In genomic region chr5:177113566-177114424, GRCh38 we compare ENCODE assay signal across 8 cellular contexts. TPM values are rescaled to one million over a fixed set of nuclear protein-coding genes. Genes with fewer than 3 reads are reported as not detected.
DNase-seq lines count a peak whose midpoint lies in the region; ATAC-seq and TF ChIP-seq lines count a peak whose summit lies in the region.

No MANE protein-coding gene starts in this region.

- peak; percentile 49; the same call in 1 of the 2 replicates for TF ChIP-seq POLR2A in IMR-90 (IDR thresholded peaks at IDR 0.05; ENCODE audit: low read depth, low read length)

- no peak overlapping the region for H3K4ac ChIP-seq in IMR-90 (ENCODE audit: low read depth, low read length)
- no peak overlapping the region for H3K4ac ChIP-seq in neuronal stem cell (ENCODE audit: low read length)

- peak overlapping the region; percentile 76 for H2AFZ ChIP-seq in IMR-90 (replicated peaks; ENCODE audit: low read length, poor library complexity)
- H2AFZ ChIP-seq in neuronal stem cell (ENCODE audit: low read length) = peak overlapping the region; percentile 64

- H2BK12ac ChIP-seq in neuronal stem cell (ENCODE audit: low read length) = no peak overlapping the region

- no peak overlapping the region for H3K4me3 ChIP-seq in IMR-90 (ENCODE audit: insufficient read depth, low read depth, low read length)
- H3K4me3 ChIP-seq in neuronal stem cell (ENCODE audit: low read length in 2 of 2) = no peak overlapping the region
- H3K4me3 ChIP-seq in subcutaneous abdominal adipose tissue (ENCODE audit: low read depth in 1 of 5, low read length in 5 of 5) = peak overlapping the region in 3 of 5 donors; percentile 33 to 59 (median 58)

- TF ChIP-seq CTCF in GM12872 (IDR thresholded peaks at IDR 0.05; ENCODE audit: insufficient read depth, low read depth, low read length) (peak; percentile 100), IMR-90 (conservative IDR thresholded peaks at IDR 0.05; ENCODE audit: low read depth, low read length) (peak; percentile 98)

- H3K36me3 ChIP-seq in IMR-90 (ENCODE audit: control insufficient read depth, insufficient read depth, low read length) (no peaks in the 10 kb centered on the region), neuronal stem cell (replicated peaks in 1 of 2; ENCODE audit: control insufficient read depth in 2 of 2, insufficient read depth in 2 of 2, low read length in 2 of 2) (peaks cover 0 to 2% of the 10 kb centered on the region in 2 donors), subcutaneous abdominal adipose tissue (ENCODE audit: control insufficient read depth in 5 of 5, insufficient read depth in 5 of 5, low read length in 5 of 5) (no peaks in the 10 kb centered on the region)

- H3K14ac ChIP-seq in IMR-90 (replicated peaks; ENCODE audit: low read depth, low read length) (no peak overlapping the region), neuronal stem cell (ENCODE audit: low read length) (no peak overlapping the region)

- in situ Hi-C loops in IMR-90 (cut with MboI; ENCODE audit: low sequenced_read_pairs) = loop anchor here (5.0 kb wide), 1 partner anchor 41 kb away; no protein-coding TSS in a partner anchor

- H3K27ac ChIP-seq in IMR-90 (ENCODE audit: insufficient read depth, low read length) (no peak overlapping the region), neuronal stem cell (replicated peaks; ENCODE audit: low read length) (no peak overlapping the region), subcutaneous abdominal adipose tissue (ENCODE audit: low read depth, low read length) (no peak overlapping the region)

- H3K9me3 ChIP-seq in IMR-90 (ENCODE audit: control insufficient read depth, insufficient read depth, low read length) (no peaks in the 10 kb centered on the region), neuronal stem cell (replicated peaks in 1 of 2; ENCODE audit: control insufficient read depth in 2 of 2, insufficient read depth in 1 of 2, low read depth in 1 of 2, low read length in 2 of 2) (peaks cover 0 to 2% of the 10 kb centered on the region in 2 donors), subcutaneous abdominal adipose tissue (ENCODE audit: control insufficient read depth in 5 of 5, low read length in 5 of 5) (no peaks in the 10 kb centered on the region)

- peak; percentile 85 for ATAC-seq in IMR-90 (ENCODE audit: low read depth)
- ATAC-seq in GM21786 (IDR thresholded peaks at IDR 0.05; ENCODE audit: unreplicated experiment) = no peak

- H2BK15ac ChIP-seq in IMR-90 (ENCODE audit: low read depth, low read length) = no peak overlapping the region
- peak overlapping the region; percentile 54 for H2BK15ac ChIP-seq in neuronal stem cell (ENCODE audit: low read length)

- POLR2A ChIA-PET in IMR-90 (lab: Charles Lee; ENCODE audit: unreplicated experiment) = no interaction called here

- H4K91ac ChIP-seq in IMR-90 (ENCODE audit: insufficient read depth, low read depth, low read length) = no peak overlapping the region
- no peak overlapping the region for H4K91ac ChIP-seq in neuronal stem cell (ENCODE audit: low read depth, low read length, poor library complexity)

- H2AK9ac ChIP-seq in IMR-90 (replicated peaks; ENCODE audit: low read depth, low read length, poor library complexity) = peak overlapping the region; percentile 77

- DNase-seq in IMR-90 (peak; percentile 63), RPMI7951 (ENCODE audit: low read depth) (peak; percentile 59), fibroblast of peridontal ligament (ENCODE audit: extremely low read depth) (peak; percentile 80), neuronal stem cell (ENCODE audit: low spot score) (peak; percentile 78)
- peak; percentile 58 to 68 for DNase-seq in activated T-helper 1 cell treated with anti-CD3 and anti-CD28 coated beads, Interleukin-2, amount 50 U/mL, for 16 hours (ENCODE audit: low read depth in 1 of 2, low spot score in 1 of 2)

- 0% methylated on average over 4 of the region's 14 CpGs; no CpG with 5 or more reads in 1 of the 2 experiments for WGBS in IMR-90 (ENCODE audit: extremely low coverage in 2 of 2, insufficient read length in 1 of 2), 2 experiments
- no CpG with 5 or more reads among the region's 14 CpGs for WGBS in neuronal stem cell (ENCODE audit: extremely low coverage in 2 of 2, insufficient read length in 2 of 2, insufficient replicate concordance in 1 of 2), 2 donors

- no peak overlapping the region for H3K56ac ChIP-seq in IMR-90 (ENCODE audit: extremely low read depth, insufficient read depth, low read length)

- intact Hi-C loops in IMR-90 (cut with micrococcal nuclease) = loop anchor here (1.0 to 10.0 kb wide), 4 partner anchors 161 to 387 kb away; no protein-coding TSS in a partner anchor

- H3K4me1 ChIP-seq in IMR-90 (ENCODE audit: control insufficient read depth, insufficient read depth, low read length) (no peaks in the 10 kb centered on the region; the same call in 1 of the 2 replicates), neuronal stem cell (ENCODE audit: control insufficient read depth in 2 of 2, insufficient read depth in 1 of 2, low read depth in 1 of 2, low read length in 2 of 2) (peaks cover 0 to 5% of the 10 kb centered on the region in 2 donors), subcutaneous abdominal adipose tissue (ENCODE audit: control insufficient read depth in 5 of 5, insufficient read depth in 5 of 5, low read length in 5 of 5) (peaks cover 0 to 34% (median 21%) of the 10 kb centered on the region in 5 donors)

- H3K9me1 ChIP-seq in IMR-90 (ENCODE audit: insufficient read depth, low read length) = peaks cover 6% of the 10 kb centered on the region; the same call in 1 of the 2 replicates

- H2BK120ac ChIP-seq in IMR-90 (ENCODE audit: low read depth, low read length) (no peak overlapping the region), neuronal stem cell (ENCODE audit: low read depth, low read length) (no peak overlapping the region)

- H4K5ac ChIP-seq in IMR-90 (ENCODE audit: low read depth, low read length) = no peak overlapping the region

- H2BK20ac ChIP-seq in IMR-90 (ENCODE audit: low read depth, low read length) = no peak overlapping the region

- H3K9ac ChIP-seq in IMR-90 (ENCODE audit: low read depth, low read length) = no peak overlapping the region
- H3K9ac ChIP-seq in neuronal stem cell (ENCODE audit: low read depth, low read length, poor library complexity) = no peak overlapping the region
- H3K9ac ChIP-seq in subcutaneous abdominal adipose tissue (ENCODE audit: low read length in 5 of 5) = no peak overlapping the region

- TF ChIP-seq RAD21 in IMR-90 (IDR thresholded peaks at IDR 0.05; ENCODE audit: low read length) = peak; percentile 100

- no peak overlapping the region for H2BK5ac ChIP-seq in IMR-90 (ENCODE audit: low read depth, low read length, poor library complexity, severe bottlenecking)
- H2BK5ac ChIP-seq in neuronal stem cell (ENCODE audit: low read length) = no peak overlapping the region

- dilution Hi-C loops in IMR-90 (cut with HindIII; ENCODE audit: low sequenced_read_pairs, unreplicated experiment) = no loop called here

- H4K8ac ChIP-seq in IMR-90 (ENCODE audit: low read depth in 2 of 2, low read length in 2 of 2) = peak overlapping the region in 1 of 2 experiments; percentile 38; a peak in 1 of 4 replicates
- no peak overlapping the region for H4K8ac ChIP-seq in neuronal stem cell (ENCODE audit: low read depth, low read length)

- H4K20me1 ChIP-seq in IMR-90 (ENCODE audit: insufficient read depth, low read length) = no peaks in the 10 kb centered on the region

- no peak overlapping the region for H3K23ac ChIP-seq in IMR-90 (ENCODE audit: low read depth, low read length)
- H3K23ac ChIP-seq in neuronal stem cell (ENCODE audit: low read depth, low read length, poor library complexity) = no peak overlapping the region

- H3K4me2 ChIP-seq in IMR-90 (ENCODE audit: low read depth, low read length) (no peak overlapping the region), neuronal stem cell (ENCODE audit: insufficient read depth, low read length, poor library complexity, severe bottlenecking) (no peak overlapping the region)

- H2AK5ac ChIP-seq in IMR-90 (ENCODE audit: low read depth, low read length) (no peak overlapping the region), neuronal stem cell (ENCODE audit: low read depth, low read length) (no peak overlapping the region)

- no TSS peak for BruUV-seq in IMR-90 (replicated peaks; lab: Mats Ljungman, UMichigan)

- H3K27me3 ChIP-seq in IMR-90 (ENCODE audit: control insufficient read depth, insufficient read depth, low read length) (no peaks in the 10 kb centered on the region; the same call in 1 of the 2 replicates), neuronal stem cell (ENCODE audit: control insufficient read depth in 3 of 3, insufficient read depth in 3 of 3, low read depth in 1 of 3, low read length in 3 of 3) (peaks cover 0 to 3% (median 0%) of the 10 kb centered on the region in 3 experiments), subcutaneous abdominal adipose tissue (ENCODE audit: control insufficient read depth in 5 of 5, insufficient read depth in 4 of 5, low read length in 5 of 5) (no peaks in the 10 kb centered on the region)

- H3K79me1 ChIP-seq in IMR-90 (ENCODE audit: low read depth in 1 of 2, low read length in 2 of 2) (no peaks in the 10 kb centered on the region), neuronal stem cell (ENCODE audit: low read depth, low read length) (no peaks in the 10 kb centered on the region)

- no peak overlapping the region for H3K18ac ChIP-seq in IMR-90 (ENCODE audit: low read depth, low read length)
- H3K18ac ChIP-seq in neuronal stem cell (ENCODE audit: low read length) = no peak overlapping the region

- CTCF ChIA-PET in IMR-90 (lab: Yijun Ruan, JAX) = interaction anchor here (0.5 to 2.1 kb wide), 10 partner anchors 15 to 961 kb away, joined by 3 to 8 read pairs (median 4); no protein-coding TSS in a partner anchor

TF ChIP-seq in IMR-90, 13 proteins besides CTCF, POLR2A, EP300 and RAD21 (continues in another document):
- TF ChIP-seq CEBPB (IDR thresholded peaks at IDR 0.05; ENCODE audit: low read depth, low read length) (0 out of 2 replicates have a peak, but pooled peaks have one; percentile 6), SMC3 (IDR thresholded peaks at IDR 0.05; ENCODE audit: low read depth, low read length) (peak; percentile 92)

RNA-seq across cellular contexts. Expression of gene NSD1, which starts 19.8 kb away (rescaled TPM):
- 31.0 and 34.2 TPM in 2 replicates for total RNA-seq in IMR-90 (2012; rRNA removed)
- polyA plus RNA-seq in IMR-90 (2012; rRNA removed) = 7.7 and 8.1 TPM in 2 replicates
- polyA plus RNA-seq in IMR-90 (2012; cell fraction: cytosol; rRNA removed) = 2.4 and 3.2 TPM in 2 replicates
- 5.7 and 14.9 TPM in 2 replicates for polyA plus RNA-seq in IMR-90 (2012; cell fraction: nucleus; rRNA removed; ENCODE audit: low replicate concordance)
- total RNA-seq in RPMI7951 (2014; rRNA removed; shearing (Covaris generic)) = 11.5 and 14.5 TPM in 2 replicates
- polyA plus RNA-seq in neuronal stem cell (2013, experiment 1 of 2) = 23.2 TPM
- 22.8 TPM for polyA plus RNA-seq in neuronal stem cell (2013, experiment 2 of 2)

RNA-seq across cellular contexts. Expression of gene FGFR4, which starts 27.1 kb away (rescaled TPM):
- total RNA-seq in IMR-90 (2012; rRNA removed) = 0.90 and 1.7 TPM in 2 replicates
- 2.4 TPM in 2 replicates for polyA plus RNA-seq in IMR-90 (2012; rRNA removed)
- polyA plus RNA-seq in IMR-90 (2012; cell fraction: cytosol; rRNA removed) = 2.5 TPM in 2 replicates
- polyA plus RNA-seq in IMR-90 (2012; cell fraction: nucleus; rRNA removed; ENCODE audit: low replicate concordance) = 5.8 and 8.5 TPM in 2 replicates
- total RNA-seq in RPMI7951 (2014; rRNA removed; shearing (Covaris generic)) = 1.9 and 2.0 TPM in 2 replicates
- 16.0 TPM for polyA plus RNA-seq in neuronal stem cell (2013, experiment 1 of 2)
- polyA plus RNA-seq in neuronal stem cell (2013, experiment 2 of 2) = 16.0 TPM

Comparison
In these comparisons a context has a peak if more than half of its experiments do, and no peak if none do; other contexts are left out.
1. H3K4me3 ChIP-seq: peak in subcutaneous abdominal adipose tissue (3 of 5); none in IMR-90 (single experiment) and neuronal stem cell (0 of 2).
2. Peak in every context shown above with its lines, with median percentiles within 50 percentile points of each other: DNase-seq.